ENCODE assay signal across 1 cellular context in the genomic region with DNA sequence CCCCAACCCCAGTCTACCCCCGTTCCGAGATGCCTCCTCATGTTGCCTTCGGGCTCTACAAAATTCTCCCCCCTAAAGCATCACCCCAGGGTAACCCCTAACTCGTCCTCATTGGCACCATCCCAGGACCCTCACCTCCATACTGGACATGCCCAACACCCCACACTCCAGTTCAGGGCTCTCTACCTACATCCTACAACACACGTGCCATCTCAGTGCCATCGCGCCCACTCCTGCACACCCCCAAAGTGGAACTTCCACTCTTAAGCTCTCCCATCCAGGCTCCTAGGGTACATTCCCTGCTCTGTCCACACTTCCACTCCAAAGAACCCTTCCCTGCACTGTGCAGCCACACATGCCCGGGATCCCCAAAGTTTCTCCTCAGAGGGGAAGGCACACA.
TF ChIP-seq lines count a peak whose summit lies in the region.

No MANE protein-coding gene starts in this region.

TF ChIP-seq in H1, 55 proteins besides CTCF, POLR2A, EP300 and RAD21:
- no peak for TF ChIP-seq SRF (IDR thresholded peaks at IDR 0.05; ENCODE audit: low read depth, low read length)
- no peak for TF ChIP-seq FOSL1 (IDR thresholded peaks at IDR 0.05; ENCODE audit: insufficient read depth, low read depth, low read length)
- no peak for TF ChIP-seq JUND (IDR thresholded peaks at IDR 0.05; ENCODE audit: low read length)
- no peak for TF ChIP-seq CHD1 (IDR thresholded peaks at IDR 0.05; ENCODE audit: low read depth, low read length)
- no peak for TF ChIP-seq ZNF274 (IDR thresholded peaks at IDR 0.05; ENCODE audit: borderline replicate concordance, extremely low read depth, low read length)
TF ChIP-seq in H1: peak in this region for 0.
